In the genomic region with DNA sequence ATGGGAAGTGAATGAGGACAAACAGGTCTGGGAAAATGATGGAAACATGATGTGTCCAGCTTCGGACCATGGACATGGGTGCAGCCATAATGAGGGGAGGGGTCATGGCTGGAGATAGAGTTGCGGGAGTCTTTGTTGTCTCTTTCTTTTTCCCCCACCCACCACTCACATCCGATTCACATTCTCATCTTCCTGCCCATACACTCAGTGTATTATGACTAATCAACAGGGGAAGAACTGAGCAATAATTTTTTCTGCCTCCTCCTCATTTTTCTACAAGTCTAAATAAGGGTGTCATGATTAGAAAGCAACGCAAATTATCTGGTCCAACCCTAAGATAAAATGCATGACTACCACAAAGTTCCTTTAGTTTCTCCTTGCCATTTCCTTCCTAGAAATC, we compare ENCODE assay signal across 15 cellular contexts. TPM values are rescaled to one million over a fixed set of nuclear protein-coding genes. Genes with fewer than 3 reads are reported as not detected.
DNase-seq lines count a peak whose midpoint lies in the region; ATAC-seq, FAIRE-seq and TF ChIP-seq lines count a peak whose summit lies in the region.
"Had no signal": no experiment of that assay in that cellular context is flagged by ENCODE, and none has a peak within 500 bp of the region (broad histone marks: within the 10 kb centered on the region; RNA-seq: fewer than 3 reads in every experiment).

No MANE protein-coding gene starts in this region.

- CTCF ChIA-PET in Calu3 (lab: Charles Lee): no interaction called here

- peak overlapping the region; percentile 73 for H3K4me2 ChIP-seq in GM23248 (ENCODE audit: unreplicated experiment)
- H3K4me2 ChIP-seq in astrocyte (ENCODE audit: low read length): peak overlapping the region; percentile 33

- H3K27me3 ChIP-seq in GM23248 (replicated peaks; ENCODE audit: insufficient read depth) (no peaks in the 10 kb centered on the region), astrocyte (ENCODE audit: insufficient read depth, low read length) (no peaks in the 10 kb centered on the region)
- H3K27me3 ChIP-seq: tibial nerve had no signal

- 22 to 31% methylated on average over 4 of the region's 4 CpGs for WGBS in GM23248 (ENCODE audit: low coverage in 1 of 2, low lambda C conversion rate in 2 of 2, missing lambda C conversion rate in 2 of 2), 2 experiments

- H3K9me2 ChIP-seq in GM23248 (ENCODE audit: insufficient read depth): no peaks in the 10 kb centered on the region

- H3K9me3 ChIP-seq in GM23248 (ENCODE audit: low read depth): no peaks in the 10 kb centered on the region
- H3K9me3 ChIP-seq in astrocyte (ENCODE audit: insufficient read depth, low read depth, low read length): no peaks in the 10 kb centered on the region
- H3K9me3 ChIP-seq: lower lobe of right lung, tibial nerve had no signal

- no TSS peak for BruUV-seq in Calu3 (replicated peaks; lab: Mats Ljungman, UMichigan)

- H3K9me3 Mint-ChIP-seq in Calu3 (ENCODE audit: low read depth, unreplicated experiment) (no peaks in the 10 kb centered on the region), astrocyte (ENCODE audit: unreplicated experiment) (peaks cover 2% of the 10 kb centered on the region)
- H3K9me3 Mint-ChIP-seq: CD4-positive, CD25-positive, alpha-beta regulatory T cell; nephron progenitor cell had no signal

- no peak for TF ChIP-seq CTCF in Calu3 (IDR thresholded peaks at IDR 0.05; ENCODE audit: unreplicated experiment)
- TF ChIP-seq CTCF in astrocyte (IDR thresholded peaks at IDR 0.05; ENCODE audit: insufficient read depth, low read depth, low read length): no peak

- DNase-seq in Calu3 (no peak), GM23248 (peak; percentile 70), astrocyte (ENCODE audit: low read depth) (peak; percentile 39), iris pigment epithelial cell (ENCODE audit: low read depth) (peak; percentile 59), LoVo (ENCODE audit: low spot score) (no peak)
- DNase-seq: activated CD8-positive, alpha-beta memory T cell treated with anti-CD3 and anti-CD28 coated beads, Interleukin-2, amount 50 U/mL, for 4 hours; CD4-positive, CD25-positive, alpha-beta regulatory T cell; lower lobe of right lung; NCI-H1092 treated with DMSO at 0.1 percent for 48 hours; NCI-H345; nephron progenitor cell had no signal

- peak overlapping the region; percentile 97 for H3K27ac Mint-ChIP-seq in Calu3 (ENCODE audit: unreplicated experiment)
- H3K27ac Mint-ChIP-seq in astrocyte (ENCODE audit: unreplicated experiment): peak overlapping the region; percentile 83
- H3K27ac Mint-ChIP-seq: activated naive CD8-positive, alpha-beta T cell; nephron progenitor cell had no signal

- H3K36me3 ChIP-seq in GM23248 (ENCODE audit: low read depth) (no peaks in the 10 kb centered on the region), astrocyte (ENCODE audit: insufficient read depth, low read length) (no peaks in the 10 kb centered on the region)
- H3K36me3 ChIP-seq: lower lobe of right lung, tibial nerve had no signal

- H3K27ac ChIP-seq in GM23248 (peak overlapping the region; percentile 68), astrocyte (ENCODE audit: low read depth, low read length) (peak overlapping the region; percentile 66)
- H3K27ac ChIP-seq: lower lobe of right lung, tibial nerve had no signal

- H3K79me2 ChIP-seq in GM23248 (ENCODE audit: insufficient read depth) (no peaks in the 10 kb centered on the region), astrocyte (ENCODE audit: insufficient read depth, low read length) (no peaks in the 10 kb centered on the region)

- H3K4me3 ChIP-seq in GM23248 (no peak overlapping the region), astrocyte (ENCODE audit: insufficient read depth, low read depth, low read length) (no peak overlapping the region)
- H3K4me3 ChIP-seq: lower lobe of right lung, tibial nerve had no signal

- peak; percentile 58 for FAIRE-seq in astrocyte (lab: Jason Lieb, UNC)

- ATAC-seq in HG02938 (IDR thresholded peaks at IDR 0.05; ENCODE audit: unreplicated experiment) (no peak), GM19324 (IDR thresholded peaks at IDR 0.05; ENCODE audit: low FRiP score, unreplicated experiment) (no peak)

- H3K4me1 ChIP-seq in GM23248 (ENCODE audit: insufficient read depth) (peaks cover 40% of the 10 kb centered on the region), astrocyte (ENCODE audit: insufficient read depth, low read length) (peaks cover 14% of the 10 kb centered on the region)
- H3K4me1 ChIP-seq: lower lobe of right lung, tibial nerve had no signal

- H3K36me3 Mint-ChIP-seq in Calu3 (ENCODE audit: insufficient read depth, unreplicated experiment) (peaks cover 9% of the 10 kb centered on the region), astrocyte (ENCODE audit: low read depth, unreplicated experiment) (no peaks in the 10 kb centered on the region)
- H3K36me3 Mint-ChIP-seq: activated naive CD8-positive, alpha-beta T cell; CD4-positive, CD25-positive, alpha-beta regulatory T cell had no signal

- H3K4me3 Mint-ChIP-seq in Calu3 (ENCODE audit: low read depth, unreplicated experiment): no peak overlapping the region
- H3K4me3 Mint-ChIP-seq in astrocyte (ENCODE audit: unreplicated experiment): no peak overlapping the region
- H3K4me3 Mint-ChIP-seq: activated naive CD8-positive, alpha-beta T cell; CD4-positive, CD25-positive, alpha-beta regulatory T cell; nephron progenitor cell had no signal

- H3K9ac ChIP-seq in GM23248: no peak overlapping the region
- H3K9ac ChIP-seq in astrocyte (ENCODE audit: low read length): no peak overlapping the region

- in situ Hi-C loops in GM23248 (cut with MboI): no loop called here

- H3K27me3 Mint-ChIP-seq in Calu3 (ENCODE audit: unreplicated experiment): no peaks in the 10 kb centered on the region
- H3K27me3 Mint-ChIP-seq in astrocyte (ENCODE audit: low read depth, unreplicated experiment): no peaks in the 10 kb centered on the region

- peaks cover 61% of the 10 kb centered on the region for H3K4me1 Mint-ChIP-seq in Calu3 (ENCODE audit: low read depth, unreplicated experiment)
- peaks cover 23% of the 10 kb centered on the region for H3K4me1 Mint-ChIP-seq in astrocyte (ENCODE audit: low read depth, unreplicated experiment)
- H3K4me1 Mint-ChIP-seq: CD4-positive, CD25-positive, alpha-beta regulatory T cell; nephron progenitor cell had no signal

- H4K20me1 ChIP-seq in GM23248 (ENCODE audit: insufficient read depth): no peaks in the 10 kb centered on the region
- no peaks in the 10 kb centered on the region for H4K20me1 ChIP-seq in astrocyte (ENCODE audit: insufficient read depth, low read length)

- intact Hi-C loops in Calu3 (cut with micrococcal nuclease; ENCODE audit: unreplicated experiment): loop anchor here (2.0 kb wide), 3 partner anchors 31 to 67 kb away; a partner anchor contains a TSS

- H3F3A ChIP-seq in GM23248 (ENCODE audit: insufficient read depth): peaks cover 30% of the 10 kb centered on the region

- no peak overlapping the region for H2AFZ ChIP-seq in GM23248
- no peak overlapping the region for H2AFZ ChIP-seq in astrocyte (ENCODE audit: low read depth, low read length)

RNA-seq across cellular contexts. Expression of a gene that starts 5.7 kb away (rescaled TPM):
- total RNA-seq in Calu3 (2022) (39.2 and 85.1 TPM in 2 replicates), astrocyte (0.60 and 1.7 TPM in 2 replicates)
- total RNA-seq in GM23248 (2014; rRNA removed; shearing (Covaris generic)): 6.1 and 13.0 TPM in 2 replicates
- polyA plus RNA-seq in GM23248 (2016; fragmentation: Nextera tagmentation; extraction: Ambion mirVana): 10.6 and 10.7 TPM in 2 replicates
- total RNA-seq: CD4-positive, CD25-positive, alpha-beta regulatory T cell; lower lobe of right lung; tibial nerve had no signal
- polyA plus RNA-seq: CD4-positive, CD25-positive, alpha-beta regulatory T cell had no signal

RNA-seq across cellular contexts. Expression of a gene that starts 25.9 kb away (rescaled TPM):
- total RNA-seq in Calu3 (2022) (not detected in 2 replicates), astrocyte (not detected in 2 replicates)
- total RNA-seq in GM23248 (2014; rRNA removed; shearing (Covaris generic)): not detected in 2 replicates
- not detected in 2 replicates for polyA plus RNA-seq in GM23248 (2016; fragmentation: Nextera tagmentation; extraction: Ambion mirVana)
- total RNA-seq: CD4-positive, CD25-positive, alpha-beta regulatory T cell; lower lobe of right lung had no signal
- polyA plus RNA-seq: CD4-positive, CD25-positive, alpha-beta regulatory T cell had no signal

Comparison
In these comparisons a context has a peak if more than half of its experiments do, and no peak if none do; other contexts are left out.
1. DNase-seq: peak in GM23248 (single experiment), astrocyte (single experiment) and iris pigment epithelial cell (single experiment); none in Calu3 (single experiment) and LoVo (single experiment).